8 cellular contexts compared by ENCODE assay signal in the genomic region with DNA sequence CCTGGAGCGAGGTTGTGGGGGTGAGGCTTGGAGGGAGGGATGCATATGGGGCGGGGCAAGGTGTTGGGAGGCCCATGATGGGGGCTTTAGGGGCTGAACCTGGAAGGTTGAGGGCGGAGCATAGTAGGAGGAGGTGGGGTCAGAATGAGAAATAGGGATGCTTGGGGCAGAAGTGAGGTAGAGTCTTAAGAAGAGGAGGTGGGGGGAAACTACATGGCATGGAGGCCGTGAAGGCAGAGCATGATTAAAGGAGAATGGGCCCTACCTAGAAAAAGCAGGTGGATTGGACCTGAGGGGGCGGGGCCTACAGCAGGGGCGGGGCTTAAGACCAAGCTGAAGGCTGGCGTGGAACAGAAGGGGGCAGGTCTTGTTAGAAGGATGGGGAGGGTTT.
DNase-seq lines count a peak whose midpoint lies in the region; ATAC-seq lines count a peak whose summit lies in the region.

No MANE protein-coding gene starts in this region.

- H3K4me3 ChIP-seq in iPS-11a (ENCODE audit: low read depth, low read length): peak overlapping the region; percentile 24

- ATAC-seq in stimulated activated naive B cell treated with anti-CD40 and anti-IgM and Interleukin-4, amounts not matched to agents 10 μg/mL and 1 μg/mL and 100 μg/mL, for 72 hours (replicated peaks): peak; percentile 27 to 31

- peaks cover 0 to 2% of the 10 kb centered on the region in 2 donors for H3K9me3 Mint-ChIP-seq in stimulated activated naive B cell treated with anti-CD40 and anti-IgM and Interleukin-4, amounts not matched to agents 10 μg/mL and 1 μg/mL and 100 μg/mL, for 72 hours

- DNase-seq in NCI-H82 (lab: John Stamatoyannopoulos, UW) (peak; percentile 69), NCI-H82 treated with DMSO at 0.1 percent for 48 hours (lab: John Stamatoyannopoulos, UW; ENCODE audit: unreplicated experiment) (no peak), NCI-H748 (lab: John Stamatoyannopoulos, UW; ENCODE audit: unreplicated experiment) (peak; percentile 87), D341Med (ENCODE audit: low spot score) (no peak), NCI-H2081 treated with DMSO at 0.1 percent for 48 hours (lab: John Stamatoyannopoulos, UW) (no peak)
- peak; percentile 61 for DNase-seq in activated naive CD4-positive, alpha-beta T cell treated with Interleukin-2 at 50 U/mL for 16 hours
- peak; percentile 36 for DNase-seq in stimulated activated naive B cell treated with anti-CD40 and anti-IgM and Interleukin-4, amounts not matched to agents 10 μg/mL and 1 μg/mL and 100 μg/mL, for 72 hours

- peaks cover 27 to 28% of the 10 kb centered on the region in 2 donors for H3K4me1 Mint-ChIP-seq in stimulated activated naive B cell treated with anti-CD40 and anti-IgM and Interleukin-4, amounts not matched to agents 10 μg/mL and 1 μg/mL and 100 μg/mL, for 72 hours

- no peaks in the 10 kb centered on the region for H3K27me3 Mint-ChIP-seq in stimulated activated naive B cell treated with anti-CD40 and anti-IgM and Interleukin-4, amounts not matched to agents 10 μg/mL and 1 μg/mL and 100 μg/mL, for 72 hours

- H3K36me3 Mint-ChIP-seq in stimulated activated naive B cell treated with anti-CD40 and anti-IgM and Interleukin-4, amounts not matched to agents 10 μg/mL and 1 μg/mL and 100 μg/mL, for 72 hours: peaks cover 40 to 48% of the 10 kb centered on the region in 2 donors

- H3K4me3 Mint-ChIP-seq in stimulated activated naive B cell treated with anti-CD40 and anti-IgM and Interleukin-4, amounts not matched to agents 10 μg/mL and 1 μg/mL and 100 μg/mL, for 72 hours: peak overlapping the region; percentile 96 to 100

- peak overlapping the region; percentile 100 for H3K27ac Mint-ChIP-seq in stimulated activated naive B cell treated with anti-CD40 and anti-IgM and Interleukin-4, amounts not matched to agents 10 μg/mL and 1 μg/mL and 100 μg/mL, for 72 hours

Comparison
In these comparisons a context has a peak if more than half of its experiments do, and no peak if none do; other contexts are left out.
1. DNase-seq: peak in NCI-H82 (single experiment), NCI-H748 (single experiment), activated naive CD4-positive, alpha-beta T cell treated with Interleukin-2 at 50 U/mL for 16 hours (single experiment) and stimulated activated naive B cell treated with anti-CD40 and anti-IgM and Interleukin-4, amounts not matched to agents 10 μg/mL and 1 μg/mL and 100 μg/mL, for 72 hours (single experiment); none in NCI-H82 treated with DMSO at 0.1 percent for 48 hours (single experiment), D341Med (single experiment) and NCI-H2081 treated with DMSO at 0.1 percent for 48 hours (single experiment).